Comparison of ENCODE assay signal across 1 cellular context in the genomic region with DNA sequence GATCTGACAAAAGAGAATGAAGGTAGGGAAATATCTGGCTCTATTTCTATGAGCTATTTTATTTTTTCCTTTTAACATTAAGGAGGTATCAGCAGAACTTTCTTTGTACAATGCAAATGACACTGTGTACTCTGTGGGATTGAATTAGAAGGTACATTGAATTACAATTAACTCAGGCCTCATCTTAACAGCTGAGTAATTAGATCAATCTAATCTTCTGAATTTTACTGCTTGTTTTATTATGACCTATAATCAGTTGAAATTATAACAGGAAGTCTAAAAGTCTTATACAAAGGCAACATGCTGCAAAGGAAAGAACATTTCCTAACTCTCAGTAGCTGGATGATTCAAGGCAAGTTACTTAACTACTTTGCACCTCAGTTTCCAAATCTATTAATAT.
TF ChIP-seq lines count a peak whose summit lies in the region.

No MANE protein-coding gene starts in this region.

TF ChIP-seq in A549, 52 proteins besides CTCF, POLR2A, EP300 and RAD21 (continued from another document):
- TF ChIP-seq, protein P1, sequence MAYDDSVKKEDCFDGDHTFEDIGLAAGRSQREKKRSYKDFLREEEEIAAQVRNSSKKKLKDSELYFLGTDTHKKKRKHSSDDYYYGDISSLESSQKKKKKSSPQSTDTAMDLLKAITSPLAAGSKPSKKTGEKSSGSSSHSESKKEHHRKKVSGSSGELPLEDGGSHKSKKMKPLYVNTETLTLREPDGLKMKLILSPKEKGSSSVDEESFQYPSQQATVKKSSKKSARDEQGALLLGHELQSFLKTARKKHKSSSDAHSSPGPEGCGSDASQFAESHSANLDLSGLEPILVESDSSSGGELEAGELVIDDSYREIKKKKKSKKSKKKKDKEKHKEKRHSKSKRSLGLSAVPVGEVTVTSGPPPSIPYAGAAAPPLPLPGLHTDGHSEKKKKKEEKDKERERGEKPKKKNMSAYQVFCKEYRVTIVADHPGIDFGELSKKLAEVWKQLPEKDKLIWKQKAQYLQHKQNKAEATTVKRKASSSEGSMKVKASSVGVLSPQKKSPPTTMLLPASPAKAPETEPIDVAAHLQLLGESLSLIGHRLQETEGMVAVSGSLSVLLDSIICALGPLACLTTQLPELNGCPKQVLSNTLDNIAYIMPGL (CRISPR knock-in tag; IDR thresholded peaks at IDR 0.05; ENCODE audit: borderline replicate concordance) = no peak
- TF ChIP-seq KDM5A (IDR thresholded peaks at IDR 0.05) (no peak), RNF2 (IDR thresholded peaks at IDR 0.05; ENCODE audit: borderline replicate concordance, low read depth) (no peak)
